Comparison of ENCODE assay signal across 12 cellular contexts in genomic region chr1:91651671-91652071, GRCh38.
A peak's percentile ranks its signal among the peaks of the same experiment; 100 is the strongest.
DNase-seq lines count a peak whose midpoint lies in the region; ATAC-seq and TF ChIP-seq lines count a peak whose summit lies in the region.
"Had no signal": no experiment of that assay in that cellular context is flagged by ENCODE, and none has a peak within 500 bp of the region (broad histone marks: within the 10 kb centered on the region; RNA-seq: fewer than 3 reads in every experiment).

No MANE protein-coding gene starts in this region.

- no peak for ATAC-seq in HG03039 (IDR thresholded peaks at IDR 0.05; ENCODE audit: unreplicated experiment)

- H3K27me3 Mint-ChIP-seq in osteocyte (ENCODE audit: unreplicated experiment), result no peaks in the 10 kb centered on the region

- peaks cover 8% of the 10 kb centered on the region for H3K9me3 Mint-ChIP-seq in osteocyte (ENCODE audit: unreplicated experiment)

- no peaks in the 10 kb centered on the region for H3K27me3 ChIP-seq in AG04450 (ENCODE audit: control insufficient read depth, insufficient read depth, low read length)
- H3K27me3 ChIP-seq: cardiac muscle cell had no signal

- no peaks in the 10 kb centered on the region for H3K9me3 ChIP-seq in AG04450 (ENCODE audit: control insufficient read depth, insufficient read depth, low read length)

- POLR2A ChIA-PET in AG04450 (lab: Yijun Ruan, JAX) (interaction anchor here (1.1 to 2.0 kb wide), 2 partner anchors 68 to 77 kb away, joined by 3 to 5 read pairs; no protein-coding TSS in a partner anchor), RWPE1 (lab: Yijun Ruan, JAX; ENCODE audit: low non-redundant PET) (no interaction called here)

- no peaks in the 10 kb centered on the region for H3K36me3 Mint-ChIP-seq in osteocyte (ENCODE audit: unreplicated experiment)

- H3K4me3 ChIP-seq in AG04450 (ENCODE audit: low read depth, low read length), result no peak overlapping the region
- H3K4me3 ChIP-seq: cardiac muscle cell had no signal

- H3K4me3 Mint-ChIP-seq in osteocyte (ENCODE audit: unreplicated experiment), result no peak overlapping the region

- no peak for DNase-seq in AG04450 (ENCODE audit: low read depth, low spot score)
- no peak for DNase-seq in RWPE1 (ENCODE audit: low spot score)
- peak; percentile 64 for DNase-seq in fibroblast of the conjunctiva (ENCODE audit: low read depth)
- no peak for DNase-seq in osteocyte (ENCODE audit: extremely low spot score, unreplicated experiment)
- DNase-seq in NCI-H146 (lab: John Stamatoyannopoulos, UW), result no peak
- no peak for DNase-seq in NCI-H1092 treated with DMSO at 0.1 percent for 48 hours (lab: John Stamatoyannopoulos, UW)
- DNase-seq in NCI-H2171 treated with DMSO at 0.1 percent for 48 hours (lab: John Stamatoyannopoulos, UW), result no peak
- DNase-seq: activated CD4-positive, CD25-positive, alpha-beta regulatory T cell; AML-193; NK-92 treated with Interleukin-12 subunit alpha and Interleukin-12 subunit beta, amount 100 ng/mL, for 24 hours had no signal

- TF ChIP-seq CTCF in AG04450 (IDR thresholded peaks at IDR 0.05; ENCODE audit: low read depth, low read length) (no peak), RWPE1 (conservative IDR thresholded peaks at IDR 0.05; ENCODE audit: low read depth) (no peak), osteocyte (IDR thresholded peaks at IDR 0.05) (no peak)

- peak overlapping the region; percentile 76 for H3K27ac Mint-ChIP-seq in osteocyte (ENCODE audit: unreplicated experiment)

- peaks cover 27% of the 10 kb centered on the region for H3K4me1 Mint-ChIP-seq in osteocyte (ENCODE audit: unreplicated experiment)

- H3K27ac ChIP-seq in AG04450 (ENCODE audit: low read depth, low read length), result peak overlapping the region; percentile 95
- peak overlapping the region; percentile 84 for H3K27ac ChIP-seq in RWPE1
- H3K27ac ChIP-seq: cardiac muscle cell had no signal

- CTCF ChIA-PET in AG04450 (lab: Charles Lee) (interaction anchor here (0.6 to 0.7 kb wide), 2 partner anchors 76 to 138 kb away, joined by 3 read pairs; no protein-coding TSS in a partner anchor), RWPE1 (lab: Yijun Ruan, JAX) (interaction anchor here (0.7 kb wide), 1 partner anchor 1199 kb away, joined by 6 read pairs; no protein-coding TSS in a partner anchor)
